In the genomic region with DNA sequence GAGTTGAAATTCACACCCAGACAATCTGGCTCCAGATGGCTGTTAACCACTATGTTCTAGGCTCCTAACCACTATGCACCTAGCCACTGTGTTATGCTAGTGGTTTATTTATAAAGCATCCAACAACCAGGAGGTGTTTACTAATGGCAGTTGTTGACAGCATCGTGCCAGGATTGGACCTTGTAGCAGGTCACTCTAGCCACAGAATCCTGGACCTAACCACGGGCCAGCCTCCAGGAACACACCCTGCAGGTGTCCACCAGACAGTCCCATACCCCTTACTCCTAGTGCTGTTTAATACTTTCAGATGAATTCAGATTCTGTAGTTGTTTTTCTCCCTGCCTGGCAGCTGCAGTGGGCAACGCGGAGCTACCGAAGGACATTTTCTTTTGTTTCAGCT, we compare ENCODE assay signal across 28 cellular contexts. TPM values are rescaled to one million over a fixed set of nuclear protein-coding genes. Genes with fewer than 3 reads are reported as not detected.
"Had no signal": no experiment of that assay in that cellular context is flagged by ENCODE, and none has a peak within 500 bp of the region (broad histone marks: within the 10 kb centered on the region; RNA-seq: fewer than 3 reads in every experiment).

No MANE protein-coding gene starts in this region.

- H3K27me3 ChIP-seq: thyroid gland had no signal

- H3K9me3 Mint-ChIP-seq: memory B cell, naive B cell, nephron, type B pancreatic cell had no signal

- H3K4me3 Mint-ChIP-seq: memory B cell, naive B cell, type B pancreatic cell had no signal

- H3K4me1 ChIP-seq: lower lobe of right lung had no signal

- ATAC-seq: gastrocnemius medialis, heart right ventricle, left lung, lower lobe of right lung had no signal

- H3K4me3 ChIP-seq: dorsolateral prefrontal cortex, esophagus muscularis mucosa, gastrocnemius medialis, heart right ventricle, left lung, lower lobe of right lung, sigmoid colon, suprapubic skin, thyroid gland had no signal

- H3K9me3 ChIP-seq: esophagus muscularis mucosa, gastrocnemius medialis, heart right ventricle, left lung, lower lobe of right lung, neutrophil, sigmoid colon, suprapubic skin, thyroid gland had no signal

- H3K27ac ChIP-seq: dorsolateral prefrontal cortex, esophagus muscularis mucosa, gastrocnemius medialis, heart right ventricle, left lung, lower lobe of right lung, neutrophil, sigmoid colon, suprapubic skin, thyroid gland had no signal

- H3K36me3 ChIP-seq: esophagus muscularis mucosa, gastrocnemius medialis, heart right ventricle, left lung, lower lobe of right lung, neutrophil, sigmoid colon, suprapubic skin, thyroid gland had no signal

- DNase-seq: cortex of kidney; dorsolateral prefrontal cortex; effector memory CD4-positive, alpha-beta T cell; gastrocnemius medialis; heart right ventricle; hypothalamus; kidney glomerular epithelial cell; left lung; lower lobe of right lung; midbrain; naive B cell; sigmoid colon; small intestine; stimulated activated CD4-positive, alpha-beta T cell treated with anti-CD3 and anti-CD28 coated beads, Interleukin-2, amount 100 ng/mL, for 48 hours; stimulated activated naive CD4-positive, alpha-beta T cell treated with Interleukin-2 at 50 U/mL for 16 hours; thyroid gland had no signal

- FAIRE-seq: endometrium, islet of Langerhans, small intestine, urothelium cell line had no signal

- H3K36me3 Mint-ChIP-seq: memory B cell, type B pancreatic cell had no signal

- H3K27ac Mint-ChIP-seq: memory B cell, naive B cell, type B pancreatic cell had no signal

RNA-seq across cellular contexts. Expression of a gene that starts 4.2 kb away (rescaled TPM):
- total RNA-seq: fibroblast of villous mesenchyme, lower lobe of right lung, osteoblast, pulmonary artery endothelial cell had no signal
- polyA plus RNA-seq: heart right ventricle had no signal
